In genomic region chr14:20434701-20435453, GRCh38 we compare ENCODE assay signal across 10 cellular contexts. TPM values are rescaled to one million over a fixed set of nuclear protein-coding genes. Genes with fewer than 3 reads are reported as not detected.
DNase-seq lines count a peak whose midpoint lies in the region; ATAC-seq, FAIRE-seq and TF ChIP-seq lines count a peak whose summit lies in the region.
"Had no signal": no experiment of that assay in that cellular context is flagged by ENCODE, and none has a peak within 500 bp of the region (broad histone marks: within the 10 kb centered on the region; RNA-seq: fewer than 3 reads in every experiment).

No MANE protein-coding gene starts in this region.

- no peak overlapping the region for H3K56ac ChIP-seq in H1 (replicated peaks; ENCODE audit: insufficient read length, low read depth, low read length)

- H3K9me3 ChIP-seq in H1 (ENCODE audit: insufficient read depth in 2 of 2, low read depth in 1 of 2, low read length in 1 of 2) = no peaks in the 10 kb centered on the region
- H3K9me3 ChIP-seq in lower lobe of right lung = no peaks in the 10 kb centered on the region
- H3K9me3 ChIP-seq in suprapubic skin = no peaks in the 10 kb centered on the region
- H3K9me3 ChIP-seq: mucosa of descending colon had no signal

- peak; percentile 58 for DNase-seq in NCI-H524 treated with DMSO at 0.1 percent for 48 hours (lab: John Stamatoyannopoulos, UW)
- peak in 1 of 2 experiments; percentile 61 for DNase-seq in H1 (ENCODE audit: low read depth in 1 of 2, low spot score in 2 of 2)
- no peak for DNase-seq in lower lobe of right lung
- no peak for DNase-seq in suprapubic skin (ENCODE audit: low spot score in 2 of 2)
- no peak for DNase-seq in COR-L47 (lab: John Stamatoyannopoulos, UW)
- DNase-seq in kidney glomerular epithelial cell (lab: John Stamatoyannopoulos, UW) = no peak
- no peak for DNase-seq in NCI-H345 (lab: John Stamatoyannopoulos, UW)
- DNase-seq: stimulated activated CD8-positive, alpha-beta memory T cell treated with anti-CD3 and anti-CD28 coated beads, Interleukin-4, amount 100 ng/mL, for 48 hours had no signal

- intact Hi-C loops in lower lobe of right lung (cut with DNase I) = no loop called here

- no peak for TF ChIP-seq POLR2A in H1 (IDR thresholded peaks at IDR 0.05; ENCODE audit: control extremely low read depth in 1 of 2, low read depth in 2 of 2, low read length in 2 of 2)
- TF ChIP-seq POLR2A in suprapubic skin (IDR thresholded peaks at IDR 0.05) = no peak

- no peak overlapping the region for H3K18ac ChIP-seq in H1 (ENCODE audit: extremely low read depth, low read length)

- H3K4me3 ChIP-seq in H1 (ENCODE audit: extremely low read depth in 1 of 4, insufficient read depth in 2 of 4, low read depth in 3 of 4, low read length in 4 of 4) (peak overlapping the region; percentile 21 to 61 (median 32); a peak in 7 of 8 replicates), lower lobe of right lung (peak overlapping the region; percentile 29), suprapubic skin (peak overlapping the region; percentile 32)
- H3K4me3 ChIP-seq: mucosa of descending colon had no signal

- no peak for TF ChIP-seq CTCF in H1 (IDR thresholded peaks at IDR 0.05; ENCODE audit: control extremely low read depth in 1 of 3, insufficient read depth in 1 of 3, low read depth in 1 of 3, low read length in 3 of 3)
- no peak for TF ChIP-seq CTCF in lower lobe of right lung (IDR thresholded peaks at IDR 0.05)
- TF ChIP-seq CTCF in suprapubic skin (IDR thresholded peaks at IDR 0.05) = no peak

- no peak overlapping the region for H2BK20ac ChIP-seq in H1 (ENCODE audit: low read length)

- peak overlapping the region; percentile 41; the same call in 1 of the 2 replicates for H4K8ac ChIP-seq in H1 (ENCODE audit: extremely low read depth, insufficient read depth, low read length)

- no peak overlapping the region for H2BK120ac ChIP-seq in H1 (replicated peaks; ENCODE audit: low read depth, low read length)

- peak overlapping the region; percentile 37; the same call in 1 of the 2 replicates for H2AFZ ChIP-seq in H1 (ENCODE audit: low read length)

- H3K27ac ChIP-seq in H1 (ENCODE audit: low read depth, low read length) (no peak overlapping the region), lower lobe of right lung (peak overlapping the region; percentile 68), suprapubic skin (no peak overlapping the region)

- H3K27me3 ChIP-seq in H1 (replicated peaks in 1 of 4; ENCODE audit: control insufficient read depth in 3 of 4, extremely low read depth in 1 of 4, insufficient read depth in 3 of 4, low read length in 3 of 4) = peaks cover 0 to 20% (median 14%) of the 10 kb centered on the region in 4 experiments; a peak in 5 of 7 replicates
- peaks cover 14% of the 10 kb centered on the region for H3K27me3 ChIP-seq in lower lobe of right lung (ENCODE audit: low read depth)
- peaks cover 11% of the 10 kb centered on the region for H3K27me3 ChIP-seq in suprapubic skin

- 25% methylated on average over 30 of the region's 33 CpGs; no CpG with 5 or more reads in 1 of the 2 experiments for WGBS in H1 (ENCODE audit: extremely low coverage in 1 of 2, insufficient coverage in 1 of 2, insufficient read length in 1 of 2, insufficient replicate concordance in 2 of 2, low coverage in 1 of 2, low lambda C conversion rate in 2 of 2, missing lambda C conversion rate in 1 of 2), 2 experiments
- 40% methylated on average over 7 of the region's 33 CpGs for WGBS in suprapubic skin

- no peaks in the 10 kb centered on the region for H3K23me2 ChIP-seq in H1 (ENCODE audit: low read depth, low read length)

- TF ChIP-seq EP300 in H1 (IDR thresholded peaks at IDR 0.05; ENCODE audit: borderline replicate concordance in 1 of 2, low read depth in 2 of 2, low read length in 2 of 2) (no peak), suprapubic skin (IDR thresholded peaks at IDR 0.05) (no peak)

- H3K23ac ChIP-seq in H1 (ENCODE audit: insufficient read length) = no peak overlapping the region

- peak; percentile 31 to 32 for ATAC-seq in lower lobe of right lung
- ATAC-seq: mucosa of descending colon had no signal

- H4K5ac ChIP-seq in H1 (ENCODE audit: insufficient read length, low read depth, low read length) = no peak overlapping the region

- no peak overlapping the region for H2AK5ac ChIP-seq in H1 (ENCODE audit: low read depth, low read length)

- no peak overlapping the region for H4K91ac ChIP-seq in H1 (replicated peaks; ENCODE audit: insufficient read length, low read length)

- H3K4me1 ChIP-seq in H1 (replicated peaks in 1 of 4; ENCODE audit: control insufficient read depth in 3 of 4, insufficient read depth in 4 of 4, low read length in 3 of 4) = peaks cover 4 to 10% (median 9%) of the 10 kb centered on the region in 4 experiments; a peak in 6 of 7 replicates
- no peaks in the 10 kb centered on the region for H3K4me1 ChIP-seq in lower lobe of right lung
- peaks cover 7% of the 10 kb centered on the region for H3K4me1 ChIP-seq in suprapubic skin

- no peak overlapping the region for H2BK12ac ChIP-seq in H1 (ENCODE audit: low read depth, low read length)

- H3K79me1 ChIP-seq in H1 (ENCODE audit: low read depth, low read length) = no peaks in the 10 kb centered on the region

- no peaks in the 10 kb centered on the region for H3K36me3 ChIP-seq in H1 (ENCODE audit: control insufficient read depth in 2 of 4, insufficient read depth in 4 of 4, low read length in 3 of 4)
- no peaks in the 10 kb centered on the region for H3K36me3 ChIP-seq in lower lobe of right lung
- H3K36me3 ChIP-seq in suprapubic skin = no peaks in the 10 kb centered on the region

- no peak overlapping the region for H2BK5ac ChIP-seq in H1 (ENCODE audit: low read depth, low read length)

- H3K79me2 ChIP-seq in H1 (ENCODE audit: control insufficient read depth in 1 of 2, insufficient read depth in 2 of 2, low read length in 2 of 2) = no peaks in the 10 kb centered on the region

- no peak for FAIRE-seq in H1 (lab: Jason Lieb, UNC)
- FAIRE-seq: colon had no signal

- CTCF ChIA-PET in H1 (lab: Charles Lee; ENCODE audit: partially characterized antibody) = interaction anchor here (0.7 to 3.2 kb wide), 5 partner anchors 13 to 107 kb away, joined by 3 to 17 read pairs (median 4); no protein-coding TSS in a partner anchor

- no peak overlapping the region for H3K14ac ChIP-seq in H1 (ENCODE audit: insufficient read length)

- POLR2A ChIA-PET in H1 (lab: Charles Lee; ENCODE audit: partially characterized antibody) = interaction anchor here (0.9 to 6.0 kb wide), 5 partner anchors 13 to 148 kb away, joined by 3 to 54 read pairs (median 9); partner anchors contain the start of genes APEX1, OSGEP and PNP

- TF ChIP-seq RAD21 in H1 (IDR thresholded peaks at IDR 0.05 in 1 of 2, conservative IDR thresholded peaks at IDR 0.05 in 1 of 2; ENCODE audit: low read depth in 2 of 2, low read length in 2 of 2) = no peak

- peak overlapping the region; percentile 36 to 70 for H3K4me2 ChIP-seq in H1 (ENCODE audit: insufficient read depth in 1 of 2, low read depth in 2 of 2, low read length in 2 of 2)

- H4K20me1 ChIP-seq in H1 (replicated peaks in 1 of 2; ENCODE audit: control insufficient read depth in 1 of 2, insufficient read depth in 2 of 2, low read length in 2 of 2) = no peaks in the 10 kb centered on the region

- no peak overlapping the region; the same call in 1 of the 2 replicates for H2BK15ac ChIP-seq in H1 (ENCODE audit: low read length)

- 0 out of 7 replicates have a peak overlapping the region, but pooled peaks of 1 of the 4 experiments have one; percentile 10 for H3K9ac ChIP-seq in H1 (replicated peaks in 1 of 4; ENCODE audit: extremely low read depth in 1 of 4, low read depth in 3 of 4, low read length in 3 of 4)

- H3K4ac ChIP-seq in H1 (replicated peaks; ENCODE audit: insufficient read length, low read depth, low read length) = no peak overlapping the region

RNA-seq across cellular contexts. Expression of gene KLHL33, which starts 1.1 kb away (rescaled TPM):
- total RNA-seq in H1 (2021; fragmentation: NEBNext Ultra II Directional; extraction: Animal tissue kit (Norgen Biotek cat#: 25700)) = 0.11 TPM in 1 of 2 replicates, not detected in the other
- 0.17 and 0.20 TPM in 2 replicates for polyA plus RNA-seq in H1 (2011; rRNA removed)
- polyA plus RNA-seq in H1 (2011; cell fraction: cytosol; rRNA removed) = 0.13 TPM
- 0.53 TPM for polyA plus RNA-seq in H1 (2011; cell fraction: nucleus; rRNA removed)
- 0.14 to 0.21 TPM (median 0.18 TPM) in 4 replicates for polyA plus RNA-seq in H1 (2012, experiment 1 of 2)
- polyA plus RNA-seq in H1 (2012, experiment 2 of 2) = 0.04 TPM
- 0.02 TPM for polyA plus RNA-seq in H1 (2013, experiment 1 of 2)
- 0.04 TPM for polyA plus RNA-seq in H1 (2013, experiment 2 of 2)
- 0.44 and 0.63 TPM in 2 replicates for polyA minus RNA-seq in H1 (2011; rRNA and poly(A)+ RNA removed)
- polyA minus RNA-seq in H1 (2011; cell fraction: cytosol; rRNA and poly(A)+ RNA removed) = 0.22 TPM
- 0.20 TPM for polyA minus RNA-seq in H1 (2011; cell fraction: nucleus; rRNA and poly(A)+ RNA removed)
- 0.47 TPM for total RNA-seq in lower lobe of right lung
- total RNA-seq in suprapubic skin = under 1 TPM in 1 of 4 donors, not detected in 3; 0.08 TPM

RNA-seq across cellular contexts. Expression of gene OSGEP, which starts 19.7 kb away (rescaled TPM):
- total RNA-seq in H1 (2021; fragmentation: NEBNext Ultra II Directional; extraction: Animal tissue kit (Norgen Biotek cat#: 25700)) = 34.4 and 42.3 TPM in 2 replicates
- 78.6 and 89.5 TPM in 2 replicates for polyA plus RNA-seq in H1 (2011; rRNA removed)
- 81.4 TPM for polyA plus RNA-seq in H1 (2011; cell fraction: cytosol; rRNA removed)
- polyA plus RNA-seq in H1 (2011; cell fraction: nucleus; rRNA removed) = 102 TPM
- polyA plus RNA-seq in H1 (2012, experiment 1 of 2) = 37.4 to 45.8 TPM (median 40.8 TPM) in 4 replicates
- polyA plus RNA-seq in H1 (2012, experiment 2 of 2) = 15.9 TPM
- 24.0 TPM for polyA plus RNA-seq in H1 (2013, experiment 1 of 2)
- 22.1 TPM for polyA plus RNA-seq in H1 (2013, experiment 2 of 2)
- polyA minus RNA-seq in H1 (2011; rRNA and poly(A)+ RNA removed) = 54.5 and 58.5 TPM in 2 replicates
- 28.7 TPM for polyA minus RNA-seq in H1 (2011; cell fraction: cytosol; rRNA and poly(A)+ RNA removed)
- polyA minus RNA-seq in H1 (2011; cell fraction: nucleus; rRNA and poly(A)+ RNA removed) = 83.8 TPM
- total RNA-seq in lower lobe of right lung (32.6 TPM), suprapubic skin (10 to 100 TPM; 40.8 to 91.0 (median 44.8) TPM)

RNA-seq across cellular contexts. Expression of gene APEX1, which starts 20.1 kb away (rescaled TPM):
- 384 and 404 TPM in 2 replicates for total RNA-seq in H1 (2021; fragmentation: NEBNext Ultra II Directional; extraction: Animal tissue kit (Norgen Biotek cat#: 25700))
- 663 and 700 TPM in 2 replicates for polyA plus RNA-seq in H1 (2011; rRNA removed)
- polyA plus RNA-seq in H1 (2011; cell fraction: cytosol; rRNA removed) = 569 TPM
- 419 TPM for polyA plus RNA-seq in H1 (2011; cell fraction: nucleus; rRNA removed)
- 386 to 452 TPM (median 414 TPM) in 4 replicates for polyA plus RNA-seq in H1 (2012, experiment 1 of 2)
- polyA plus RNA-seq in H1 (2012, experiment 2 of 2) = 452 TPM
- 438 TPM for polyA plus RNA-seq in H1 (2013, experiment 1 of 2)
- 437 TPM for polyA plus RNA-seq in H1 (2013, experiment 2 of 2)
- polyA minus RNA-seq in H1 (2011; rRNA and poly(A)+ RNA removed) = 469 and 561 TPM in 2 replicates
- 148 TPM for polyA minus RNA-seq in H1 (2011; cell fraction: cytosol; rRNA and poly(A)+ RNA removed)
- 103 TPM for polyA minus RNA-seq in H1 (2011; cell fraction: nucleus; rRNA and poly(A)+ RNA removed)
- total RNA-seq in lower lobe of right lung (103 TPM), suprapubic skin (100 to 1,000 TPM; 119 to 133 (median 129) TPM)

RNA-seq across cellular contexts. Expression of gene TEP1, which starts 21.6 kb away (rescaled TPM):
- 9.6 and 10.7 TPM in 2 replicates for total RNA-seq in H1 (2021; fragmentation: NEBNext Ultra II Directional; extraction: Animal tissue kit (Norgen Biotek cat#: 25700))
- 6.9 and 8.7 TPM in 2 replicates for polyA plus RNA-seq in H1 (2011; rRNA removed)
- polyA plus RNA-seq in H1 (2011; cell fraction: cytosol; rRNA removed) = 6.0 TPM
- 30.3 TPM for polyA plus RNA-seq in H1 (2011; cell fraction: nucleus; rRNA removed)
- 8.0 to 12.1 TPM (median 9.1 TPM) in 4 replicates for polyA plus RNA-seq in H1 (2012, experiment 1 of 2)
- polyA plus RNA-seq in H1 (2012, experiment 2 of 2) = 6.2 TPM
- 8.6 TPM for polyA plus RNA-seq in H1 (2013, experiment 1 of 2)
- 7.6 TPM for polyA plus RNA-seq in H1 (2013, experiment 2 of 2)
- 23.1 and 35.5 TPM in 2 replicates for polyA minus RNA-seq in H1 (2011; rRNA and poly(A)+ RNA removed)
- polyA minus RNA-seq in H1 (2011; cell fraction: cytosol; rRNA and poly(A)+ RNA removed) = 9.6 TPM
- polyA minus RNA-seq in H1 (2011; cell fraction: nucleus; rRNA and poly(A)+ RNA removed) = 21.5 TPM
- total RNA-seq in lower lobe of right lung = 53.6 TPM
- total RNA-seq in suprapubic skin = 10 to 100 TPM; 16.3 to 34.0 (median 25.1) TPM

RNA-seq across cellular contexts. Expression of gene PIP4P1, which starts 26.4 kb away (rescaled TPM):
- 29.5 and 33.4 TPM in 2 replicates for total RNA-seq in H1 (2021; fragmentation: NEBNext Ultra II Directional; extraction: Animal tissue kit (Norgen Biotek cat#: 25700))
- polyA plus RNA-seq in H1 (2011; rRNA removed) = 60.0 and 67.7 TPM in 2 replicates
- 51.0 TPM for polyA plus RNA-seq in H1 (2011; cell fraction: cytosol; rRNA removed)
- 132 TPM for polyA plus RNA-seq in H1 (2011; cell fraction: nucleus; rRNA removed)
- polyA plus RNA-seq in H1 (2012, experiment 1 of 2) = 32.7 to 41.6 TPM (median 39.1 TPM) in 4 replicates
- 45.8 TPM for polyA plus RNA-seq in H1 (2012, experiment 2 of 2)
- polyA plus RNA-seq in H1 (2013, experiment 1 of 2) = 30.9 TPM
- 29.3 TPM for polyA plus RNA-seq in H1 (2013, experiment 2 of 2)
- polyA minus RNA-seq in H1 (2011; rRNA and poly(A)+ RNA removed) = 45.7 and 46.2 TPM in 2 replicates
- 16.5 TPM for polyA minus RNA-seq in H1 (2011; cell fraction: cytosol; rRNA and poly(A)+ RNA removed)
- polyA minus RNA-seq in H1 (2011; cell fraction: nucleus; rRNA and poly(A)+ RNA removed) = 41.4 TPM
- total RNA-seq in lower lobe of right lung = 37.7 TPM
- total RNA-seq in suprapubic skin = 10 to 100 TPM; 23.7 to 36.5 (median 28.9) TPM
